In genomic region chr15:85120351-85121113, GRCh38 we compare ENCODE assay signal across 27 cellular contexts.
DNase-seq lines count a peak whose midpoint lies in the region; ATAC-seq, FAIRE-seq and TF ChIP-seq lines count a peak whose summit lies in the region.
"Had no signal": no experiment of that assay in that cellular context is flagged by ENCODE, and none has a peak within 500 bp of the region (broad histone marks: within the 10 kb centered on the region; RNA-seq: fewer than 3 reads in every experiment).

No MANE protein-coding gene starts in this region.

- no peaks in the 10 kb centered on the region for H3K9me1 ChIP-seq in endothelial cell of umbilical vein (replicated peaks; ENCODE audit: control insufficient read depth, extremely low read depth, insufficient read depth, low read length)

- CTCF ChIA-PET in endothelial cell of umbilical vein (lab: Charles Lee) = interaction anchor here (1.1 kb wide), 1 partner anchor 49 kb away, joined by 3 read pairs; no protein-coding TSS in a partner anchor

- TF ChIP-seq CTCF in LNCaP clone FGC (IDR thresholded peaks at IDR 0.05; ENCODE audit: control insufficient read depth, extremely low read depth, insufficient read depth) (0 out of 2 replicates have a peak, but pooled peaks have one; percentile 22), endothelial cell of umbilical vein (IDR thresholded peaks at IDR 0.05; ENCODE audit: extremely low read depth in 1 of 2, insufficient read depth in 1 of 2, low read depth in 1 of 2, low read length in 2 of 2) (no peak), spleen (IDR thresholded peaks at IDR 0.05 in 8 of 11, conservative IDR thresholded peaks at IDR 0.05 in 3 of 11) (no peak)

- intact Hi-C loops in endothelial cell of umbilical vein (cut with micrococcal nuclease) (no loop called here), spleen (cut with DNase I; ENCODE audit: low total_unique reads) (no loop called here)

- no peaks in the 10 kb centered on the region for H4K20me1 ChIP-seq in endothelial cell of umbilical vein (replicated peaks; ENCODE audit: control insufficient read depth, extremely low read depth, insufficient read depth, low read length)

- BruUV-seq in endothelial cell of umbilical vein (replicated peaks; lab: Mats Ljungman, UMichigan) = no TSS peak

- H3K4me3 ChIP-seq in LNCaP clone FGC (ENCODE audit: low read depth, low read length) = no peak overlapping the region
- no peak overlapping the region for H3K4me3 ChIP-seq in endothelial cell of umbilical vein (replicated peaks in 1 of 3; ENCODE audit: insufficient read depth in 1 of 3, low read depth in 1 of 3, low read length in 3 of 3)
- no peak overlapping the region for H3K4me3 ChIP-seq in spleen
- H3K4me3 ChIP-seq: A549, GM12878, SJSA1 had no signal

- 91 to 96% (median 94%) methylated on average over 4 of the region's 4 CpGs for WGBS in spleen, 5 donors

- no peak for TF ChIP-seq POLR2A in endothelial cell of umbilical vein (IDR thresholded peaks at IDR 0.05; ENCODE audit: low read depth, low read length)
- no peak for TF ChIP-seq POLR2A in spleen (IDR thresholded peaks at IDR 0.05)

- dilution Hi-C loops in endothelial cell of umbilical vein (cut with MboI; ENCODE audit: extremely low pct_ligation_motif_present, low sequenced_read_pairs) = no loop called here

- H3K79me2 ChIP-seq in endothelial cell of umbilical vein (ENCODE audit: control insufficient read depth, insufficient read depth, low read length) = no peaks in the 10 kb centered on the region

- peaks cover 11% of the 10 kb centered on the region for H3K4me1 ChIP-seq in endothelial cell of umbilical vein (ENCODE audit: control insufficient read depth, extremely low read depth, insufficient read depth, low read length)
- H3K4me1 ChIP-seq in spleen = no peaks in the 10 kb centered on the region
- H3K4me1 ChIP-seq: BE2C had no signal

- H3K9me3 ChIP-seq in endothelial cell of umbilical vein (replicated peaks; ENCODE audit: control insufficient read depth, insufficient read depth, low read length) (no peaks in the 10 kb centered on the region), spleen (no peaks in the 10 kb centered on the region)
- H3K9me3 ChIP-seq: A549, BE2C, Caco-2, SJSA1 had no signal

- H3K27ac ChIP-seq in endothelial cell of umbilical vein (ENCODE audit: insufficient read depth, low read depth, low read length) (no peak overlapping the region), layer of hippocampus (ENCODE audit: low read depth, low read length) (peak overlapping the region; percentile 55), spleen (no peak overlapping the region)
- H3K27ac ChIP-seq: A549, KMS-11, SJSA1 had no signal

- FAIRE-seq in endothelial cell of umbilical vein (lab: Jason Lieb, UNC) = peak; percentile 31
- FAIRE-seq: A549, GM12878, H1, HTR-8/SVneo had no signal

- no peak for ATAC-seq in GM18868 (IDR thresholded peaks at IDR 0.05; ENCODE audit: unreplicated experiment)
- ATAC-seq in GM21786 (IDR thresholded peaks at IDR 0.05; ENCODE audit: unreplicated experiment) = no peak
- ATAC-seq: A549, GM12878, HCT116, Right ventricle myocardium inferior had no signal

- H3K27me3 ChIP-seq in endothelial cell of umbilical vein (ENCODE audit: control insufficient read depth in 2 of 2, insufficient read depth in 2 of 2, low read length in 2 of 2) (no peaks in the 10 kb centered on the region), layer of hippocampus (ENCODE audit: control insufficient read depth, insufficient read depth, low read length) (no peaks in the 10 kb centered on the region), spleen (replicated peaks in 1 of 7) (no peaks in the 10 kb centered on the region)
- H3K27me3 ChIP-seq: BE2C, SJSA1 had no signal

- H3K9ac ChIP-seq in endothelial cell of umbilical vein (replicated peaks; ENCODE audit: extremely low read depth, insufficient read depth, low read length) = no peak overlapping the region
- H3K9ac ChIP-seq: KMS-11 had no signal

- POLR2A ChIA-PET in endothelial cell of umbilical vein (lab: Charles Lee) = interaction anchor here (0.6 kb wide), 1 partner anchor 275 kb away, joined by 5 read pairs; no protein-coding TSS in a partner anchor

- H2AFZ ChIP-seq in endothelial cell of umbilical vein (ENCODE audit: low read depth, low read length) = no peak overlapping the region

- H3K4me2 ChIP-seq in endothelial cell of umbilical vein (ENCODE audit: insufficient read depth, low read length) = no peak overlapping the region
- H3K4me2 ChIP-seq: A549, KMS-11 had no signal

- no peak for DNase-seq in LNCaP clone FGC (ENCODE audit: low read depth)
- no peak for DNase-seq in endothelial cell of umbilical vein (ENCODE audit: low read depth, low spot score)
- DNase-seq in putamen (ENCODE audit: low spot score) = peak; percentile 67
- DNase-seq in GDM1 (lab: John Stamatoyannopoulos, UW) = no peak
- no peak for DNase-seq in spleen
- DNase-seq: BE2C; Caco-2; CD4-positive, alpha-beta T cell; DMS 273 treated with DMSO at 0.1 percent for 48 hours; DMS79 treated with DMSO at 0.1 percent for 48 hours; MV-4-11; NCI-H1105 treated with DMSO at 0.1 percent for 48 hours; NCI-H2029 treated with DMSO at 0.1 percent for 48 hours; NCI-H2171; NCI-H345; NCI-H524 had no signal

- H3K36me3 ChIP-seq in endothelial cell of umbilical vein (ENCODE audit: control insufficient read depth in 2 of 2, extremely low read depth in 1 of 2, insufficient read depth in 2 of 2, low read length in 2 of 2) = peaks cover 7 to 9% of the 10 kb centered on the region in 2 experiments
- peaks cover 0 to 88% (median 28%) of the 10 kb centered on the region in 6 donors for H3K36me3 ChIP-seq in spleen
- H3K36me3 ChIP-seq: BE2C had no signal

TF ChIP-seq in endothelial cell of umbilical vein, 7 proteins besides CTCF, POLR2A, EP300 and RAD21:
- TF ChIP-seq MYC (IDR thresholded peaks at IDR 0.05; ENCODE audit: low read depth, low read length) (no peak), JUN (IDR thresholded peaks at IDR 0.05; ENCODE audit: borderline replicate concordance, insufficient read depth, insufficient read length, low read depth) (no peak), EZH2 (IDR thresholded peaks at IDR 0.05; ENCODE audit: borderline replicate concordance, low read depth, low read length, severe bottlenecking) (no peak), GATA2 (IDR thresholded peaks at IDR 0.05; ENCODE audit: insufficient read depth, insufficient read length, low read depth, low read length) (no peak)
